In the genomic region with DNA sequence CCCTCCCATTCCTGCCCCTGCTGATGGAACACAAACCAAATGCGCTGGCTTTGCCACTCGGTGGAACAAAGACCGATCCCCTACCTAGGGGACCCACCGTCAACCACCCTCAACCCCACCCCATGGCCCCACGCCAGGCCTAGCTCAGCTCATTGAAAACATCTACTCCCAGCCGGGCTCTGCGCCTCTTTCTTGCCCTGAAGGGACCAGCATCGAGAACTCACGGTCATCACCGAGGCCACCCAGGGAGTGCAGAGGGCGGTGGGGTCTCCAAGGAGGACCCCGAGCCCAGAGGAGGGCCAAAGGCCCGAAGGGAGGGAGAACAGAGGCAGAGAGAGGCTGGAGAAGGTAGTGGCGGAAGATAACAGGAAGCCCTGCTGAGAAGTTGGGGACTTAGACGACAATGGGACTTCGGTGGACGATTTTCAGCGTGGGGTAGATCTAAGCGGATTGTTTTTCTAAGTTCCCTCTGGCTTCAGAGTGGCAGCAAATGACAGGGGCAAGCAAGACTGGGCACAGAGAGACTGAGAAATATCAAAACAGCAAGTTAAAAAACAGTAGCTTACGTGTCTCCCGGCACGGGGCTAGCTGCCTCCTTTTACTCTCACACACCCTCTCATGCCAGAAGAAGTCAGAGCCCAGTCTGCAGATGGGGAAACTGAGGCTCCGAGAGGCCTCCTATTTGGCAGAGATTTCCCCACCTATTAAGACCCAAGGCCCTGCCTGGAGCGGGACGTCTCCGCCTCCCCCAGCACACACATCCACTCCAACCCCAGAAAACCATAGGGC, we compare ENCODE assay signal across 8 cellular contexts. TPM values are rescaled to one million over a fixed set of nuclear protein-coding genes. Genes with fewer than 3 reads are reported as not detected.
A peak's percentile ranks its signal among the peaks of the same experiment; 100 is the strongest.
DNase-seq lines count a peak whose midpoint lies in the region; ATAC-seq and TF ChIP-seq lines count a peak whose summit lies in the region.

No MANE protein-coding gene starts in this region.

- H3K27ac Mint-ChIP-seq in IgD-negative memory B cell (peak overlapping the region; percentile 71 to 91 (median 82)), glutamatergic neuron (ENCODE audit: unreplicated experiment) (peak overlapping the region; percentile 95)
- peak overlapping the region; percentile 90 for H3K27ac Mint-ChIP-seq in activated T-helper 1 cell treated with anti-CD3 and anti-CD28 coated beads, Interleukin-12 subunit alpha, Interleukin-12 subunit beta, Interleukin-2, Interleukin-4 antibody, amounts not matched to agents 30 ng/mL and 10 ng/mL and 1 ng/mL, durations not matched to agents 14 hours and 24 hours and 36 hours

- H3K4me1 Mint-ChIP-seq in IgD-negative memory B cell (peaks cover 34 to 45% (median 39%) of the 10 kb centered on the region in 3 donors), glutamatergic neuron (ENCODE audit: low read depth, unreplicated experiment) (peaks cover 20% of the 10 kb centered on the region)
- H3K4me1 Mint-ChIP-seq in activated T-helper 1 cell treated with anti-CD3 and anti-CD28 coated beads, Interleukin-12 subunit alpha, Interleukin-12 subunit beta, Interleukin-2, Interleukin-4 antibody, amounts not matched to agents 30 ng/mL and 10 ng/mL and 1 ng/mL, durations not matched to agents 14 hours and 24 hours and 36 hours (ENCODE audit: low read depth) = peaks cover 46% of the 10 kb centered on the region

- peak; percentile 60 for DNase-seq in COLO668 (lab: John Stamatoyannopoulos, UW; ENCODE audit: unreplicated experiment)
- DNase-seq in activated T-helper 1 cell treated with anti-CD3 and anti-CD28 coated beads, Interleukin-12 subunit alpha, Interleukin-12 subunit beta, Interleukin-2, Interleukin-4 antibody, amounts not matched to agents 30 ng/mL and 10 ng/mL and 1 ng/mL, durations not matched to agents 14 hours and 24 hours and 36 hours (ENCODE audit: low spot score) = peak; percentile 8
- DNase-seq in glutamatergic neuron = peak; percentile 50
- peak; percentile 35 for DNase-seq in pons (ENCODE audit: low spot score)
- no peak for DNase-seq in iPS-NIHi11 (ENCODE audit: low spot score)
- no peak for DNase-seq in CD1c-positive myeloid dendritic cell (ENCODE audit: extremely low spot score)

- no peaks in the 10 kb centered on the region for H3K36me3 Mint-ChIP-seq in IgD-negative memory B cell
- H3K36me3 Mint-ChIP-seq in activated T-helper 1 cell treated with anti-CD3 and anti-CD28 coated beads, Interleukin-12 subunit alpha, Interleukin-12 subunit beta, Interleukin-2, Interleukin-4 antibody, amounts not matched to agents 30 ng/mL and 10 ng/mL and 1 ng/mL, durations not matched to agents 14 hours and 24 hours and 36 hours (ENCODE audit: low read depth) = peaks cover 2% of the 10 kb centered on the region
- H3K36me3 Mint-ChIP-seq in glutamatergic neuron (ENCODE audit: unreplicated experiment) = no peaks in the 10 kb centered on the region

- TF ChIP-seq CTCF in glutamatergic neuron (IDR thresholded peaks at IDR 0.05; ENCODE audit: partially characterized antibody, unreplicated experiment) = no peak

- H3K9me3 Mint-ChIP-seq in IgD-negative memory B cell (no peaks in the 10 kb centered on the region), glutamatergic neuron (ENCODE audit: unreplicated experiment) (peaks cover 12% of the 10 kb centered on the region)
- H3K9me3 Mint-ChIP-seq in activated T-helper 1 cell treated with anti-CD3 and anti-CD28 coated beads, Interleukin-12 subunit alpha, Interleukin-12 subunit beta, Interleukin-2, Interleukin-4 antibody, amounts not matched to agents 30 ng/mL and 10 ng/mL and 1 ng/mL, durations not matched to agents 14 hours and 24 hours and 36 hours = no peaks in the 10 kb centered on the region

- ATAC-seq in GM19328 (IDR thresholded peaks at IDR 0.05; ENCODE audit: unreplicated experiment) = no peak

- intact Hi-C loops in activated T-helper 1 cell treated with anti-CD3 and anti-CD28 coated beads, Interleukin-12 subunit alpha, Interleukin-12 subunit beta, Interleukin-2, Interleukin-4 antibody, amounts not matched to agents 30 ng/mL and 10 ng/mL and 1 ng/mL, durations not matched to agents 14 hours and 24 hours and 36 hours (cut with micrococcal nuclease) = loop anchor here (1.0 to 10.0 kb wide), 7 partner anchors 50 to 1877 kb away; partner anchors contain the start of genes ABAT, HAPSTR1, METTL22 and NUBP1

- H3K4me3 Mint-ChIP-seq in IgD-negative memory B cell = peak overlapping the region; percentile 89 to 96 (median 92)
- H3K4me3 Mint-ChIP-seq in activated T-helper 1 cell treated with anti-CD3 and anti-CD28 coated beads, Interleukin-12 subunit alpha, Interleukin-12 subunit beta, Interleukin-2, Interleukin-4 antibody, amounts not matched to agents 30 ng/mL and 10 ng/mL and 1 ng/mL, durations not matched to agents 14 hours and 24 hours and 36 hours = peak overlapping the region; percentile 92
- H3K4me3 Mint-ChIP-seq in glutamatergic neuron (ENCODE audit: unreplicated experiment) = peak overlapping the region; percentile 98

- H3K27me3 Mint-ChIP-seq in IgD-negative memory B cell = no peaks in the 10 kb centered on the region
- H3K27me3 Mint-ChIP-seq in activated T-helper 1 cell treated with anti-CD3 and anti-CD28 coated beads, Interleukin-12 subunit alpha, Interleukin-12 subunit beta, Interleukin-2, Interleukin-4 antibody, amounts not matched to agents 30 ng/mL and 10 ng/mL and 1 ng/mL, durations not matched to agents 14 hours and 24 hours and 36 hours (ENCODE audit: insufficient read depth) = no peaks in the 10 kb centered on the region
- peaks cover 22% of the 10 kb centered on the region for H3K27me3 Mint-ChIP-seq in glutamatergic neuron (ENCODE audit: unreplicated experiment)

RNA-seq across cellular contexts. Expression of gene CARHSP1, which starts 1.1 kb away (rescaled TPM):
- polyA plus RNA-seq in IgD-negative memory B cell = 36.4 TPM
- 79.4 and 80.5 TPM in 2 replicates for total RNA-seq in activated T-helper 1 cell treated with anti-CD3 and anti-CD28 coated beads, Interleukin-12 subunit alpha, Interleukin-12 subunit beta, Interleukin-2, Interleukin-4 antibody, amounts not matched to agents 30 ng/mL and 10 ng/mL and 1 ng/mL, durations not matched to agents 14 hours and 24 hours and 36 hours
- 180 TPM for total RNA-seq in glutamatergic neuron (ENCODE audit: unreplicated experiment)

RNA-seq across cellular contexts. Expression of gene LITAFD, which starts 14.5 kb away (rescaled TPM):
- not detected for polyA plus RNA-seq in IgD-negative memory B cell
- not detected in 2 replicates for total RNA-seq in activated T-helper 1 cell treated with anti-CD3 and anti-CD28 coated beads, Interleukin-12 subunit alpha, Interleukin-12 subunit beta, Interleukin-2, Interleukin-4 antibody, amounts not matched to agents 30 ng/mL and 10 ng/mL and 1 ng/mL, durations not matched to agents 14 hours and 24 hours and 36 hours
- total RNA-seq in glutamatergic neuron (ENCODE audit: unreplicated experiment) = not detected

Comparison
In these comparisons a context has a peak if more than half of its experiments do, and no peak if none do; other contexts are left out.
1. DNase-seq: peak in COLO668 (single experiment), activated T-helper 1 cell treated with anti-CD3 and anti-CD28 coated beads, Interleukin-12 subunit alpha, Interleukin-12 subunit beta, Interleukin-2, Interleukin-4 antibody, amounts not matched to agents 30 ng/mL and 10 ng/mL and 1 ng/mL, durations not matched to agents 14 hours and 24 hours and 36 hours (single experiment), glutamatergic neuron (single experiment) and pons (single experiment); none in iPS-NIHi11 (single experiment) and CD1c-positive myeloid dendritic cell (single experiment).
2. Peak in every context shown above with its lines, with median percentiles within 50 percentile points of each other: H3K27ac Mint-ChIP-seq and H3K4me3 Mint-ChIP-seq.